24 cellular contexts compared by ENCODE assay signal in genomic region chr10:94192333-94192732, GRCh38.
A peak's percentile ranks its signal among the peaks of the same experiment; 100 is the strongest.
DNase-seq lines count a peak whose midpoint lies in the region; ATAC-seq, FAIRE-seq and TF ChIP-seq lines count a peak whose summit lies in the region.
"Had no signal": no experiment of that assay in that cellular context is flagged by ENCODE, and none has a peak within 500 bp of the region (broad histone marks: within the 10 kb centered on the region; RNA-seq: fewer than 3 reads in every experiment).

No MANE protein-coding gene starts in this region.

- H3K36me3 Mint-ChIP-seq in nephron (ENCODE audit: low read depth) = no peaks in the 10 kb centered on the region
- H3K36me3 Mint-ChIP-seq: CD14-positive monocyte; CD4-positive, alpha-beta memory T cell; CD4-positive, CD25-positive, alpha-beta regulatory T cell; CD8-positive, alpha-beta memory T cell had no signal

- TF ChIP-seq RAD21 in K562 (CRISPR knock-in tag; conservative IDR thresholded peaks at IDR 0.05 in 1 of 2, IDR thresholded peaks at IDR 0.05 in 1 of 2) = no peak

- H3K9me3 ChIP-seq in K562 (replicated peaks; ENCODE audit: control insufficient read depth, insufficient read depth, low read depth, low read length) (no peaks in the 10 kb centered on the region), esophagus muscularis mucosa (no peaks in the 10 kb centered on the region)
- H3K9me3 ChIP-seq: A549, BE2C, BLaER1 had no signal

- no peaks in the 10 kb centered on the region for H3K9me3 Mint-ChIP-seq in nephron
- H3K9me3 Mint-ChIP-seq: CD8-positive, alpha-beta memory T cell had no signal

- TF ChIP-seq POLR2A in K562 (conservative IDR thresholded peaks at IDR 0.05) (no peak), esophagus muscularis mucosa (IDR thresholded peaks at IDR 0.05; ENCODE audit: low read depth) (no peak)

- H4K20me1 ChIP-seq in K562 (replicated peaks; ENCODE audit: control insufficient read depth, insufficient read depth, low read length) = no peaks in the 10 kb centered on the region
- H4K20me1 ChIP-seq: BLaER1 had no signal

- in situ Hi-C loops in K562 (cut with MboI) = no loop called here

- no peaks in the 10 kb centered on the region for H3K27me3 ChIP-seq in ACC112 (ENCODE audit: insufficient read depth, low read length)
- no peaks in the 10 kb centered on the region for H3K27me3 ChIP-seq in K562 (ENCODE audit: control insufficient read depth in 2 of 2, insufficient read depth in 2 of 2, low read length in 2 of 2)
- H3K27me3 ChIP-seq in esophagus muscularis mucosa = no peaks in the 10 kb centered on the region
- H3K27me3 ChIP-seq: BE2C, BLaER1 had no signal

- H3K4me1 Mint-ChIP-seq in nephron = peaks cover 29% of the 10 kb centered on the region
- H3K4me1 Mint-ChIP-seq: CD14-positive monocyte; CD4-positive, alpha-beta memory T cell; CD4-positive, CD25-positive, alpha-beta regulatory T cell; CD8-positive, alpha-beta memory T cell had no signal

- H3K27me3 Mint-ChIP-seq in nephron (ENCODE audit: low read depth) = no peaks in the 10 kb centered on the region
- H3K27me3 Mint-ChIP-seq: CD4-positive, CD25-positive, alpha-beta regulatory T cell had no signal

- no TSS peak for BruUV-seq in K562 (replicated peaks; lab: Mats Ljungman, UMichigan)

- POLR2A ChIA-PET in K562 (lab: Yijun Ruan, JAX) = no interaction called here

- H3K4me3 ChIP-seq in ACC112 (ENCODE audit: low read depth, low read length) (no peak overlapping the region), K562 (no peak overlapping the region), esophagus muscularis mucosa (no peak overlapping the region)
- H3K4me3 ChIP-seq: A549, BLaER1 had no signal

- H3K36me3 ChIP-seq in ACC112 (ENCODE audit: insufficient read depth, low read length) (no peaks in the 10 kb centered on the region), K562 (ENCODE audit: control insufficient read depth, insufficient read depth, low read length) (no peaks in the 10 kb centered on the region), esophagus muscularis mucosa (no peaks in the 10 kb centered on the region)
- H3K36me3 ChIP-seq: BE2C, BLaER1 had no signal

- H3K27ac Mint-ChIP-seq in nephron = peak overlapping the region in 2 of 3 experiments; percentile 53 to 63
- H3K27ac Mint-ChIP-seq: CD14-positive monocyte; CD4-positive, alpha-beta memory T cell; CD4-positive, CD25-positive, alpha-beta regulatory T cell; CD8-positive, alpha-beta memory T cell had no signal

- H3K27ac ChIP-seq in ACC112 (ENCODE audit: low read depth, low read length) (peak overlapping the region; percentile 79), K562 (ENCODE audit: extremely low read depth, low read depth, low read length) (no peak overlapping the region), esophagus muscularis mucosa (replicated peaks in 1 of 4) (peak overlapping the region; percentile 52 to 74 (median 68))
- H3K27ac ChIP-seq: 22Rv1, A549, BLaER1 had no signal

- no peak overlapping the region for H3K4me3 Mint-ChIP-seq in nephron
- H3K4me3 Mint-ChIP-seq: CD14-positive monocyte; CD4-positive, alpha-beta memory T cell; CD4-positive, CD25-positive, alpha-beta regulatory T cell; CD8-positive, alpha-beta memory T cell had no signal

- no peak overlapping the region for H3K9ac ChIP-seq in K562 (ENCODE audit: insufficient read depth in 1 of 2, low read depth in 2 of 2, low read length in 2 of 2)
- H3K9ac ChIP-seq: BLaER1 had no signal

- H2AFZ ChIP-seq in ACC112 (ENCODE audit: low read length, unreplicated experiment) (no peak overlapping the region), K562 (ENCODE audit: low read depth, low read length) (no peak overlapping the region)

- H3K4me2 ChIP-seq in K562 (ENCODE audit: insufficient read depth, low read length) = no peak overlapping the region
- H3K4me2 ChIP-seq: BLaER1 had no signal

- H3K4me1 ChIP-seq in ACC112 (ENCODE audit: control insufficient read depth, insufficient read depth, low read length, unreplicated experiment) (peaks cover 35% of the 10 kb centered on the region), K562 (replicated peaks in 1 of 2; ENCODE audit: control insufficient read depth in 2 of 2, insufficient read depth in 2 of 2, low read length in 2 of 2) (no peaks in the 10 kb centered on the region), esophagus muscularis mucosa (peaks cover 4 to 48% (median 35%) of the 10 kb centered on the region in 4 donors)
- H3K4me1 ChIP-seq: BLaER1 had no signal

- ATAC-seq in K562 = no peak
- ATAC-seq in HG03039 (IDR thresholded peaks at IDR 0.05; ENCODE audit: unreplicated experiment) = no peak
- no peak for ATAC-seq in Right ventricle myocardium inferior

- CTCF ChIA-PET in K562 (lab: Yijun Ruan, JAX; ENCODE audit: low intra/inter-chr PET ratio) = no interaction called here

- no peaks in the 10 kb centered on the region for H3K9me1 ChIP-seq in K562 (ENCODE audit: control insufficient read depth, insufficient read depth, low read length)

- TF ChIP-seq CTCF in K562 (IDR thresholded peaks at IDR 0.05 in 2 of 3, conservative IDR thresholded peaks at IDR 0.05 in 1 of 3; ENCODE audit: insufficient read depth in 2 of 3, low read depth in 1 of 3, low read length in 3 of 3) (no peak), esophagus muscularis mucosa (IDR thresholded peaks at IDR 0.05) (no peak), nephron (IDR thresholded peaks at IDR 0.05; ENCODE audit: unreplicated experiment in 3 of 3) (no peak)

- intact Hi-C loops in K562 (cut with micrococcal nuclease) = no loop called here
- intact Hi-C loops in esophagus muscularis mucosa (cut with DNase I) = loop anchor here (10.0 kb wide), 1 partner anchor 108 kb away; no protein-coding TSS in a partner anchor
- intact Hi-C loops in Right ventricle myocardium inferior (cut with DNase I) = no loop called here

- WGBS in K562 (ENCODE audit: insufficient coverage, low coverage, missing lambda C conversion rate) = 0% methylated on average over 3 of the region's 3 CpGs
- WGBS in esophagus muscularis mucosa = 60% methylated on average over 3 of the region's 3 CpGs

- no peak for TF ChIP-seq EP300 in K562 (IDR thresholded peaks at IDR 0.05; ENCODE audit: low read length)
- no peak for TF ChIP-seq EP300 in esophagus muscularis mucosa (IDR thresholded peaks at IDR 0.05)

- H3K79me2 ChIP-seq in ACC112 (ENCODE audit: control insufficient read depth, insufficient read depth, low read length, unreplicated experiment) (no peaks in the 10 kb centered on the region), K562 (ENCODE audit: control insufficient read depth, insufficient read depth, low read length) (no peaks in the 10 kb centered on the region)

- DNase-seq in K562 (ENCODE audit: extremely low read depth in 1 of 4, low spot score in 3 of 4) (no peak), esophagus muscularis mucosa (ENCODE audit: extremely low spot score) (no peak), mucosa of gallbladder (ENCODE audit: low spot score) (no peak), Right ventricle myocardium inferior (ENCODE audit: missing footprints) (no peak)
- no peak for DNase-seq in stimulated activated CD4-positive, alpha-beta T cell treated with anti-CD3 and anti-CD28 coated beads, Interleukin-4, amount 100 ng/mL, for 1 hour
- DNase-seq: ACHN; BE2C; C1 segment of cervical spinal cord; CD4-positive, alpha-beta memory T cell; CD4-positive, CD25-positive, alpha-beta regulatory T cell; CD8-positive, alpha-beta memory T cell; COR-L47; DMS79 treated with DMSO at 0.1 percent for 48 hours; GF-D8 had no signal

- FAIRE-seq in K562 (lab: Jason Lieb, UNC) = no peak
- FAIRE-seq: A549, D721Med, G401.6, GM12891 had no signal

TF ChIP-seq in K562, 482 proteins besides CTCF, POLR2A, EP300 and RAD21:
- TF ChIP-seq ZNF644 (tag; IDR thresholded peaks at IDR 0.05; ENCODE audit: low read depth) (no peak), ZNF507 (tag; conservative IDR thresholded peaks at IDR 0.05) (no peak), ZNF146 (CRISPR knock-in tag; IDR thresholded peaks at IDR 0.05; ENCODE audit: unreplicated experiment) (peak; percentile 19)
